8 cellular contexts compared by ENCODE assay signal in genomic region chr3:129278439-129278969, GRCh38. TPM values are rescaled to one million over a fixed set of nuclear protein-coding genes. Genes with fewer than 3 reads are reported as not detected.
DNase-seq lines count a peak whose midpoint lies in the region; ATAC-seq and TF ChIP-seq lines count a peak whose summit lies in the region.

A gene with protein sequence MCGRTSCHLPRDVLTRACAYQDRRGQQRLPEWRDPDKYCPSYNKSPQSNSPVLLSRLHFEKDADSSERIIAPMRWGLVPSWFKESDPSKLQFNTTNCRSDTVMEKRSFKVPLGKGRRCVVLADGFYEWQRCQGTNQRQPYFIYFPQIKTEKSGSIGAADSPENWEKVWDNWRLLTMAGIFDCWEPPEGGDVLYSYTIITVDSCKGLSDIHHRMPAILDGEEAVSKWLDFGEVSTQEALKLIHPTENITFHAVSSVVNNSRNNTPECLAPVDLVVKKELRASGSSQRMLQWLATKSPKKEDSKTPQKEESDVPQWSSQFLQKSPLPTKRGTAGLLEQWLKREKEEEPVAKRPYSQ (plus strand): TSS chr3:129278870. CDS start chr3:129279733, 863 bp downstream.

- no peaks in the 10 kb centered on the region for H3K9me3 ChIP-seq in Caco-2
- no peaks in the 10 kb centered on the region for H3K9me3 ChIP-seq in esophagus muscularis mucosa
- no peaks in the 10 kb centered on the region for H3K9me3 ChIP-seq in muscle layer of colon (ENCODE audit: low read length)

- peak; percentile 85 to 93 for DNase-seq in Caco-2
- peak; percentile 78 for DNase-seq in LHCN-M2 (ENCODE audit: low read depth)
- peak; percentile 86 for DNase-seq in RKO (ENCODE audit: low spot score)
- peak; percentile 93 for DNase-seq in activated T-helper 1 cell treated with Interleukin-2 at 50 U/mL for 16 hours (ENCODE audit: low read depth)
- DNase-seq in esophagus muscularis mucosa (ENCODE audit: extremely low spot score) = peak; percentile 98
- DNase-seq in stimulated activated CD8-positive, alpha-beta memory T cell treated with anti-CD3 and anti-CD28 coated beads, Interleukin-7, amount 100 ng/mL, for 1 hour (ENCODE audit: low read depth in 2 of 2) = peak; percentile 88 to 90

- peaks cover 15% of the 10 kb centered on the region for H3K4me1 Mint-ChIP-seq in Caco-2 (ENCODE audit: low read depth, unreplicated experiment)

- intact Hi-C loops in Caco-2 (cut with micrococcal nuclease; ENCODE audit: unreplicated experiment) = loop anchor here (1.0 to 2.0 kb wide), 2 partner anchors 29 to 36 kb away; partner anchors contain the start of gene COPG1
- intact Hi-C loops in esophagus muscularis mucosa (cut with DNase I) = loop anchor here (2.0 kb wide), 1 partner anchor 36 kb away; no protein-coding TSS in a partner anchor

- peaks cover 62% of the 10 kb centered on the region for H3K36me3 Mint-ChIP-seq in Caco-2 (ENCODE audit: insufficient read depth, unreplicated experiment)

- no peak for TF ChIP-seq EP300 in esophagus muscularis mucosa (IDR thresholded peaks at IDR 0.05)

- H3K9ac ChIP-seq in muscle layer of colon (ENCODE audit: low read length) = peak within 1 kb of the TSS; percentile 94

- H3K27ac Mint-ChIP-seq in Caco-2 (ENCODE audit: unreplicated experiment) = peak within 1 kb of the TSS; percentile 98

- CTCF ChIA-PET in Caco-2 (lab: Charles Lee) = interaction anchor here (0.6 to 1.5 kb wide), 3 partner anchors 22 to 98 kb away, joined by 3 to 5 read pairs (median 5); a partner anchor contains a TSS

- H3K4me3 ChIP-seq in Caco-2 (ENCODE audit: low read depth, low read length) (peak within 1 kb of the TSS; percentile 81), esophagus muscularis mucosa (peak within 1 kb of the TSS; percentile 74 to 99 (median 83)), muscle layer of colon (ENCODE audit: low read depth in 1 of 2, low read length in 2 of 2) (peak within 1 kb of the TSS; percentile 78 to 91)

- H3K9me3 Mint-ChIP-seq in Caco-2 (ENCODE audit: unreplicated experiment) = no peaks in the 10 kb centered on the region

- peak; percentile 49 for ATAC-seq in GM21737 (IDR thresholded peaks at IDR 0.05; ENCODE audit: unreplicated experiment)

- no peaks in the 10 kb centered on the region for H3K27me3 Mint-ChIP-seq in Caco-2 (ENCODE audit: insufficient read depth, unreplicated experiment)

- H3K27ac ChIP-seq in esophagus muscularis mucosa (replicated peaks in 1 of 4) (peak within 1 kb of the TSS; percentile 93 to 97 (median 95)), muscle layer of colon (ENCODE audit: low read depth, low read length) (peak within 1 kb of the TSS; percentile 88)

- peak; percentile 40 for TF ChIP-seq POLR2A in esophagus muscularis mucosa (IDR thresholded peaks at IDR 0.05; ENCODE audit: low read depth)

- TF ChIP-seq CTCF in Caco-2 (IDR thresholded peaks at IDR 0.05; ENCODE audit: insufficient read depth in 1 of 2, low read depth in 1 of 2, low read length in 1 of 2, severe bottlenecking in 1 of 2, unreplicated experiment in 1 of 2) = no peak
- TF ChIP-seq CTCF in esophagus muscularis mucosa (IDR thresholded peaks at IDR 0.05) = peak in 1 of 3 experiments; percentile 9

- no TSS peak for BruUV-seq in Caco-2 (replicated peaks; lab: Mats Ljungman, UMichigan)

- no peaks in the 10 kb centered on the region for H3K27me3 ChIP-seq in Caco-2 (replicated peaks; ENCODE audit: control insufficient read depth, insufficient read depth, low read length)
- no peaks in the 10 kb centered on the region for H3K27me3 ChIP-seq in esophagus muscularis mucosa
- H3K27me3 ChIP-seq in muscle layer of colon (ENCODE audit: control insufficient read depth in 1 of 2, insufficient read depth in 2 of 2, low read length in 2 of 2) = no peaks in the 10 kb centered on the region

- under 1% methylated on average over 30 of the region's 44 CpGs for WGBS in esophagus muscularis mucosa

- H3K36me3 ChIP-seq in Caco-2 (ENCODE audit: control insufficient read depth, insufficient read depth, low read length) = peaks cover 7% of the 10 kb centered on the region
- peaks cover 26 to 45% (median 44%) of the 10 kb centered on the region in 4 donors for H3K36me3 ChIP-seq in esophagus muscularis mucosa
- H3K36me3 ChIP-seq in muscle layer of colon (ENCODE audit: insufficient read depth, low read length) = peaks cover 44% of the 10 kb centered on the region

- POLR2A ChIA-PET in Caco-2 (lab: Charles Lee) = interaction anchor here (0.6 to 2.5 kb wide), 3 partner anchors 35 to 285 kb away, joined by 3 to 17 read pairs (median 3); partner anchors contain the start of gene CFAP92

- H3K4me1 ChIP-seq in Caco-2 (peaks cover 7% of the 10 kb centered on the region), esophagus muscularis mucosa (peaks cover 15 to 42% (median 34%) of the 10 kb centered on the region in 4 donors), muscle layer of colon (ENCODE audit: insufficient read depth, low read length) (peaks cover 16% of the 10 kb centered on the region)

- H3K4me3 Mint-ChIP-seq in Caco-2 (ENCODE audit: unreplicated experiment) = peak within 1 kb of the TSS; percentile 98

RNA-seq across cellular contexts. Expression of the gene that starts here (rescaled TPM):
- 47.7 and 47.9 TPM in 2 replicates for total RNA-seq in Caco-2 (2022)
- 10.8 and 15.8 TPM in 2 replicates for total RNA-seq in LHCN-M2 (2014; rRNA removed)
- 31.8 TPM for polyA plus RNA-seq in LHCN-M2 (2012)
- total RNA-seq in esophagus muscularis mucosa = 10 to 100 TPM; 24.5 to 39.3 (median 30.6) TPM

Comparison
In these comparisons a context has a peak if more than half of its experiments do, and no peak if none do; other contexts are left out.
1. Peak in every context shown above with its lines: DNase-seq, ATAC-seq, H3K4me3 ChIP-seq and H3K27ac ChIP-seq.